ENCODE assay signal across 23 cellular contexts in the genomic region with DNA sequence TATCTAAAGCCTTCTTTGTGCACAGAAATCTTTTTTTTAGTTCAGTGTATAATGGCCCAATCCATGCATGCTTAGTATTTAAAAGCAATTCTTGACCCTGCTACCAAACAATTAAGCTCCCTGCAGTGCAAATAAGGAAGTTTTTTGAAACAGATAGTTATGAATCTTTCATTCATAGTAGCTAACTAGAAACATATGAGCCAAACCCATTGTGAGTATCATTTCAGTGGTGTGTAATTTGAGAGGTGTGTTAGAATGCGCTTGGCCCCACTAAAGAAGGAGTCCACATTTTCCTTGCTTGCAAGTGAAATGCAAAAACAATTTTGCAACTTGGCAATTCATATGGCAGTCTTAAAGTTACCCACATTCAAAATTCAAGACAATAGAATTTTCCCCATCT. TPM values are rescaled to one million over a fixed set of nuclear protein-coding genes. Genes with fewer than 3 reads are reported as not detected.
DNase-seq lines count a peak whose midpoint lies in the region; ATAC-seq and TF ChIP-seq lines count a peak whose summit lies in the region.
"Had no signal": no experiment of that assay in that cellular context is flagged by ENCODE, and none has a peak within 500 bp of the region (broad histone marks: within the 10 kb centered on the region; RNA-seq: fewer than 3 reads in every experiment).

No MANE protein-coding gene starts in this region.

- no peaks in the 10 kb centered on the region for H4K20me1 ChIP-seq in fibroblast of lung (ENCODE audit: control insufficient read depth, extremely low read depth, insufficient read depth, low read length)

- H3K27ac Mint-ChIP-seq in progenitor cell of endocrine pancreas, result no peak overlapping the region
- H3K27ac Mint-ChIP-seq: CD14-positive monocyte; effector memory CD8-positive, alpha-beta T cell; stimulated activated naive B cell treated with anti-CD40 and anti-IgM and Interleukin-4, amounts not matched to agents 10 μg/mL and 1 μg/mL and 100 μg/mL, for 72 hours had no signal

- peaks cover 16% of the 10 kb centered on the region for H3K4me1 Mint-ChIP-seq in progenitor cell of endocrine pancreas (ENCODE audit: low read depth)
- H3K4me1 Mint-ChIP-seq: CD14-positive monocyte had no signal

- no peak for ATAC-seq in HG03520 (IDR thresholded peaks at IDR 0.05; ENCODE audit: unreplicated experiment)
- no peak for ATAC-seq in heart right ventricle
- ATAC-seq: effector memory CD8-positive, alpha-beta T cell; left lung; stimulated activated naive B cell treated with anti-CD40 and anti-IgM and Interleukin-4, amounts not matched to agents 10 μg/mL and 1 μg/mL and 100 μg/mL, for 72 hours had no signal

- H3K27me3 Mint-ChIP-seq in progenitor cell of endocrine pancreas, result no peaks in the 10 kb centered on the region

- no peak overlapping the region for H3K4me2 ChIP-seq in fibroblast of lung (ENCODE audit: extremely low read depth, insufficient read depth, low read length)

- H3K4me3 ChIP-seq in fibroblast of lung (replicated peaks in 1 of 4; ENCODE audit: control extremely low read depth in 1 of 4, insufficient read depth in 1 of 4, low read depth in 3 of 4, low read length in 4 of 4), result no peak overlapping the region
- H3K4me3 ChIP-seq in heart right ventricle, result no peak overlapping the region
- H3K4me3 ChIP-seq: left lung, right atrium auricular region, tibial artery had no signal

- no peaks in the 10 kb centered on the region for H3K9me3 Mint-ChIP-seq in progenitor cell of endocrine pancreas (ENCODE audit: low read depth)
- H3K9me3 Mint-ChIP-seq: CD14-positive monocyte; effector memory CD8-positive, alpha-beta T cell; stimulated activated naive B cell treated with anti-CD40 and anti-IgM and Interleukin-4, amounts not matched to agents 10 μg/mL and 1 μg/mL and 100 μg/mL, for 72 hours had no signal

- in situ Hi-C loops in G401 (cut with HindIII; ENCODE audit: low sequenced_read_pairs), result no loop called here

- peak; percentile 34 for DNase-seq in DMS53 (lab: John Stamatoyannopoulos, UW)
- DNase-seq in DMS53 treated with DMSO at 0.1 percent for 48 hours (lab: John Stamatoyannopoulos, UW; ENCODE audit: unreplicated experiment), result no peak
- DNase-seq in NCI-H748 treated with DMSO at 0.1 percent for 48 hours (lab: John Stamatoyannopoulos, UW), result peak; percentile 23
- DNase-seq in fibroblast of lung (ENCODE audit: low read depth in 2 of 2), result peak; percentile 45 to 75
- no peak for DNase-seq in progenitor cell of endocrine pancreas (ENCODE audit: low spot score, unreplicated experiment)
- DNase-seq in heart right ventricle, result no peak
- no peak for DNase-seq in G401 (ENCODE audit: low spot score)
- DNase-seq: activated CD4-positive, alpha-beta T cell treated with anti-CD3 and anti-CD28 coated beads for 48 hours; activated CD8-positive, alpha-beta memory T cell treated with anti-CD3 and anti-CD28 coated beads, Interleukin-2, amount 50 U/mL, for 48 hours; effector memory CD8-positive, alpha-beta T cell; foreskin melanocyte; KG1; left lung; MV-4-11; NCI-H2171 treated with DMSO at 0.1 percent for 48 hours; NK-92 treated with Interleukin-12 subunit alpha and Interleukin-12 subunit beta, amount 100 ng/mL, for 24 hours; RPMI8226; stimulated activated naive B cell treated with anti-CD40 and anti-IgM and Interleukin-4, amounts not matched to agents 10 μg/mL and 1 μg/mL and 100 μg/mL, for 72 hours; tibial artery had no signal

- H3K9me3 ChIP-seq in fibroblast of lung (ENCODE audit: control insufficient read depth, insufficient read depth, low read depth, low read length) (no peaks in the 10 kb centered on the region), heart right ventricle (no peaks in the 10 kb centered on the region)
- H3K9me3 ChIP-seq: left lung, right atrium auricular region, tibial artery had no signal

- no peaks in the 10 kb centered on the region for H3K36me3 ChIP-seq in fibroblast of lung (ENCODE audit: control insufficient read depth, insufficient read depth, low read length)
- no peaks in the 10 kb centered on the region for H3K36me3 ChIP-seq in heart right ventricle
- H3K36me3 ChIP-seq: left lung, right atrium auricular region, tibial artery had no signal

- no peaks in the 10 kb centered on the region for H3K36me3 Mint-ChIP-seq in progenitor cell of endocrine pancreas (ENCODE audit: insufficient read depth)
- H3K36me3 Mint-ChIP-seq: CD14-positive monocyte; stimulated activated naive B cell treated with anti-CD40 and anti-IgM and Interleukin-4, amounts not matched to agents 10 μg/mL and 1 μg/mL and 100 μg/mL, for 72 hours had no signal

- peaks cover 7% of the 10 kb centered on the region for H3K4me1 ChIP-seq in fibroblast of lung (ENCODE audit: control insufficient read depth, extremely low read depth, insufficient read depth, low read length)
- peaks cover 0 to 44% (median 19%) of the 10 kb centered on the region in 9 donors for H3K4me1 ChIP-seq in heart right ventricle
- H3K4me1 ChIP-seq: left lung had no signal

- peaks cover 80% of the 10 kb centered on the region for H3K79me2 ChIP-seq in fibroblast of lung (ENCODE audit: control insufficient read depth, insufficient read depth, low read length)

- H3K4me3 Mint-ChIP-seq in progenitor cell of endocrine pancreas (ENCODE audit: low read depth), result peak overlapping the region; percentile 4
- H3K4me3 Mint-ChIP-seq: CD14-positive monocyte; effector memory CD8-positive, alpha-beta T cell; stimulated activated naive B cell treated with anti-CD40 and anti-IgM and Interleukin-4, amounts not matched to agents 10 μg/mL and 1 μg/mL and 100 μg/mL, for 72 hours had no signal

- no peak overlapping the region for H3K9ac ChIP-seq in fibroblast of lung (ENCODE audit: insufficient read depth, low read length)

- no peaks in the 10 kb centered on the region for H3K27me3 ChIP-seq in fibroblast of lung (ENCODE audit: control insufficient read depth, insufficient read depth, low read length)
- no peaks in the 10 kb centered on the region for H3K27me3 ChIP-seq in heart right ventricle
- H3K27me3 ChIP-seq: left lung, right atrium auricular region, tibial artery had no signal

- no peak for TF ChIP-seq CTCF in fibroblast of lung (conservative IDR thresholded peaks at IDR 0.05 in 1 of 2, IDR thresholded peaks at IDR 0.05 in 1 of 2; ENCODE audit: low read depth in 1 of 2, low read length in 2 of 2)
- TF ChIP-seq CTCF in progenitor cell of endocrine pancreas (IDR thresholded peaks at IDR 0.05; ENCODE audit: unreplicated experiment), result no peak
- no peak for TF ChIP-seq CTCF in heart right ventricle (IDR thresholded peaks at IDR 0.05)

- intact Hi-C loops in heart right ventricle (cut with DNase I), result loop anchor here in 2 of 10 donors (10.0 kb wide), 2 partner anchors 140 to 180 kb away; no protein-coding TSS in a partner anchor

- 93 to 96% methylated on average over 1 of the region's 1 CpG for WGBS in heart right ventricle, 2 donors

- H3K27ac ChIP-seq in fibroblast of lung (ENCODE audit: insufficient read depth, low read length) (no peak overlapping the region), heart right ventricle (no peak overlapping the region)
- H3K27ac ChIP-seq: 22Rv1, left lung, right atrium auricular region, tibial artery had no signal

- no peak overlapping the region for H2AFZ ChIP-seq in fibroblast of lung (ENCODE audit: low read length)

RNA-seq across cellular contexts. Expression of gene EPS8, which starts 14.4 kb away (rescaled TPM):
- total RNA-seq in fibroblast of lung (71.4 and 108 TPM in 2 replicates), progenitor cell of endocrine pancreas (20.4 and 23.2 TPM in 2 replicates), heart right ventricle (10 to 100 TPM in 7 of 10 donors, 1 to 10 TPM in 3; 7.7 to 38.6 (median 14.0) TPM)
- polyA plus RNA-seq in fibroblast of lung (81.2 and 96.3 TPM in 2 replicates), heart right ventricle (10 to 100 TPM; 16.3 to 34.5 TPM)
- 42.9 and 45.2 TPM in 2 replicates for polyA plus RNA-seq in fibroblast of lung (2012)
- polyA minus RNA-seq in fibroblast of lung (ENCODE audit: low replicate concordance), result 22.2 and 31.6 TPM in 2 replicates
- total RNA-seq in G401 (2014; rRNA removed; shearing (Covaris generic)), result 0.07 TPM in 1 of 2 replicates, not detected in the other

Comparison
In these comparisons a context has a peak if more than half of its experiments do, and no peak if none do; other contexts are left out.
1. DNase-seq: peak in DMS53 (single experiment), NCI-H748 treated with DMSO at 0.1 percent for 48 hours (single experiment) and fibroblast of lung (2 of 2); none in DMS53 treated with DMSO at 0.1 percent for 48 hours (single experiment), progenitor cell of endocrine pancreas (single experiment), heart right ventricle (0 of 2) and G401 (single experiment).